ENCODE assay signal across 9 cellular contexts in the genomic region with DNA sequence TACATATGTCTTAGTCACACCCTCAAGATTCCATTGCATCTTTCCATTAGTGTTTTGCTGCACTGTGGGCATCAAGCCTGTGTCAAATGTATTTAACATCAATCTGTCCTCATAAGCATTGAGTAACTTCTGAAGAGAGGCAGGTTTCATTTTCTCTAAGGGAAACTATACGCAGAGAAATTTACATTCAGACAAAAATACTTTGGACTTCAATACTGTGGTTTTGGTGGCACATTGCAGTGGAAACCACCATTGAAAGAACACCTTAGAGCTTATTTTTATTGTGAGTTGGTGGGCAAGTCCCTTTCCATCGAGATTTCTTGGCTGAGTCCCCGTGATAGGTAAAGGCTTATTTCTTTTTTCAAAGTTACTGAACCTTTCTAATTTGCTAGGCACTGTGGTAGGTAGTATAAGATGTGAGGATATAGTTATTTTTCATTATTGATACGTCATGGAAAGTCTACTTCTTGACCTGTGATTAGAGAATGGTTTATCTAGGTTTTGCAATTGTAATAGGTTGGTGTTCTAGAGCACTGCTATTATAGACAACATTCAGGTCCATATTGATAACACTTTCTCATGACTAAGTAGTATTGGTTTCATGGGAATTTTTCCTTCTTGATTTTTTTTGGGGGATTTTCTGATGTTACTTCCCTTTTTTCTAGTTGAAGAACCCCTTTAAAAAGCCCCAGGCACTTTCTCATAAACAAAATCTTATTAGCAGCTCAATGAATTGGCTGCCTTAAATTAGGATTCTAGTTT.
DNase-seq lines count a peak whose midpoint lies in the region; ATAC-seq lines count a peak whose summit lies in the region.
"Had no signal": no experiment of that assay in that cellular context is flagged by ENCODE, and none has a peak within 500 bp of the region (broad histone marks: within the 10 kb centered on the region; RNA-seq: fewer than 3 reads in every experiment).

No MANE protein-coding gene starts in this region.

- H3K4me1 Mint-ChIP-seq in activated naive CD8-positive, alpha-beta T cell treated with anti-CD3 and anti-CD28 coated beads for 36 hours, result peaks cover 28% of the 10 kb centered on the region

- H3K27me3 Mint-ChIP-seq in activated naive CD8-positive, alpha-beta T cell treated with anti-CD3 and anti-CD28 coated beads for 36 hours, result peaks cover 12% of the 10 kb centered on the region

- H3K36me3 Mint-ChIP-seq in activated naive CD8-positive, alpha-beta T cell treated with anti-CD3 and anti-CD28 coated beads for 36 hours, result no peaks in the 10 kb centered on the region

- peak overlapping the region; percentile 77 for H3K27ac Mint-ChIP-seq in activated naive CD8-positive, alpha-beta T cell treated with anti-CD3 and anti-CD28 coated beads for 36 hours

- DNase-seq in activated naive CD8-positive, alpha-beta T cell treated with anti-CD3 and anti-CD28 coated beads for 36 hours, result peak; percentile 19
- DNase-seq in OCI-M2 (lab: John Stamatoyannopoulos, UW; ENCODE audit: unreplicated experiment) (no peak), DMS53 treated with DMSO at 0.1 percent for 48 hours (lab: John Stamatoyannopoulos, UW; ENCODE audit: unreplicated experiment) (no peak), GF-D8 (lab: John Stamatoyannopoulos, UW) (no peak), dermis blood vessel endothelial cell (no peak)
- DNase-seq: GM23248 had no signal

- no peak overlapping the region for H3K4me3 Mint-ChIP-seq in activated naive CD8-positive, alpha-beta T cell treated with anti-CD3 and anti-CD28 coated beads for 36 hours

- no peaks in the 10 kb centered on the region for H3K9me3 Mint-ChIP-seq in activated naive CD8-positive, alpha-beta T cell treated with anti-CD3 and anti-CD28 coated beads for 36 hours

- ATAC-seq in GM18508 (IDR thresholded peaks at IDR 0.05; ENCODE audit: insufficient read depth, unreplicated experiment), result peak; percentile 80
- ATAC-seq in GM19468 (IDR thresholded peaks at IDR 0.05; ENCODE audit: extremely low read depth, unreplicated experiment), result peak; percentile 69
- peak; percentile 89 for ATAC-seq in HG03103 (IDR thresholded peaks at IDR 0.05; ENCODE audit: low read depth, unreplicated experiment)
